7 cellular contexts compared by ENCODE assay signal in genomic region chr15:63041982-63042878, GRCh38. TPM values are rescaled to one million over a fixed set of nuclear protein-coding genes. Genes with fewer than 3 reads are reported as not detected.
DNase-seq lines count a peak whose midpoint lies in the region; ATAC-seq and TF ChIP-seq lines count a peak whose summit lies in the region.

TPM1 (plus strand) TSS chr15:63042747; CDS start chr15:63042830, 83 bp downstream.

- H3K9me3 Mint-ChIP-seq in osteocyte (ENCODE audit: unreplicated experiment), result peaks cover 4% of the 10 kb centered on the region

- WGBS in adipose tissue, 3 donors, result 2 to 4% (median 3%) methylated on average over 63 to 84 of the region's 84 CpGs

- H3K36me3 Mint-ChIP-seq in osteocyte (ENCODE audit: unreplicated experiment), result peaks cover 36% of the 10 kb centered on the region

- peak within 1 kb of the TSS; percentile 99 for H3K27ac Mint-ChIP-seq in osteocyte (ENCODE audit: unreplicated experiment)

- H3K27ac ChIP-seq in adipose tissue (ENCODE audit: low read depth, low read length), result no peak within 1 kb of the TSS

- DNase-seq in ELR (ENCODE audit: low read depth) (peak; percentile 90), NCI-H1105 treated with DMSO at 0.1 percent for 48 hours (lab: John Stamatoyannopoulos, UW) (peak; percentile 57), cardiac septum (ENCODE audit: low spot score) (peak; percentile 93), osteocyte (ENCODE audit: extremely low spot score, unreplicated experiment) (peak; percentile 98)

- ATAC-seq in GM21367 (IDR thresholded peaks at IDR 0.05; ENCODE audit: unreplicated experiment) (no peak), HG02588 (IDR thresholded peaks at IDR 0.05; ENCODE audit: unreplicated experiment) (no peak)

- TF ChIP-seq CTCF in osteocyte (IDR thresholded peaks at IDR 0.05), result peak; percentile 21

- intact Hi-C loops in cardiac septum (cut with DNase I), result loop anchor here (2.0 to 10.0 kb wide), 6 partner anchors 45 to 259 kb away; partner anchors contain the start of gene APH1B

- no peaks in the 10 kb centered on the region for H3K27me3 Mint-ChIP-seq in osteocyte (ENCODE audit: unreplicated experiment)

- H3K4me3 Mint-ChIP-seq in osteocyte (ENCODE audit: unreplicated experiment), result peak within 1 kb of the TSS; percentile 99

- H3K4me1 Mint-ChIP-seq in osteocyte (ENCODE audit: unreplicated experiment), result peaks cover 63% of the 10 kb centered on the region

RNA-seq across cellular contexts. Expression of gene TPM1, which starts in this region (rescaled TPM):
- 100 to 1,000 TPM; 149 to 274 (median 201) TPM for polyA plus RNA-seq in adipose tissue
- total RNA-seq in cardiac septum (14,297 TPM), osteocyte (1,635 and 1,747 TPM in 2 replicates)
